ENCODE assay signal across 14 cellular contexts in genomic region chr2:25545899-25546298, GRCh38.
DNase-seq lines count a peak whose midpoint lies in the region; ATAC-seq and TF ChIP-seq lines count a peak whose summit lies in the region.
"Had no signal": no experiment of that assay in that cellular context is flagged by ENCODE, and none has a peak within 500 bp of the region (broad histone marks: within the 10 kb centered on the region; RNA-seq: fewer than 3 reads in every experiment).

No MANE protein-coding gene starts in this region.

- no peak overlapping the region for H3K27ac ChIP-seq in liver (ENCODE audit: low read depth in 1 of 2, low read length in 2 of 2)
- H3K27ac ChIP-seq: BLaER1 treated with 17β-estradiol and CSF1 and Interleukin-3, amounts not matched to agents 10 nM and 100 nM had no signal

- no peaks in the 10 kb centered on the region for H3K4me1 ChIP-seq in liver (ENCODE audit: control insufficient read depth in 4 of 4, insufficient read depth in 4 of 4, low read length in 3 of 4)

- ATAC-seq in activated T-cell treated with anti-CD3 and anti-CD28 coated beads, Interleukin-2, amount 50 U/mL, for 4 hours, result no peak
- no peak for ATAC-seq in HG02852 (IDR thresholded peaks at IDR 0.05; ENCODE audit: unreplicated experiment)
- ATAC-seq in GM18517 (IDR thresholded peaks at IDR 0.05; ENCODE audit: unreplicated experiment), result no peak

- no peak overlapping the region for H3K9ac ChIP-seq in liver (ENCODE audit: low read depth in 1 of 2, low read length in 2 of 2)
- H3K9ac ChIP-seq: BLaER1 treated with 17β-estradiol and CSF1 and Interleukin-3, amounts not matched to agents 10 nM and 100 nM had no signal

- H3K27me3 ChIP-seq in liver (ENCODE audit: control insufficient read depth in 4 of 4, insufficient read depth in 4 of 4, low read length in 3 of 4), result no peaks in the 10 kb centered on the region
- H3K27me3 ChIP-seq: BLaER1 treated with 17β-estradiol and CSF1 and Interleukin-3, amounts not matched to agents 10 nM and 100 nM had no signal

- H3K27ac Mint-ChIP-seq in activated T-cell treated with anti-CD3 and anti-CD28 coated beads, Interleukin-2, amount 50 U/mL, for 24 hours, result peak overlapping the region; percentile 12
- H3K27ac Mint-ChIP-seq: CD4-positive, CD25-positive, alpha-beta regulatory T cell had no signal

- no peaks in the 10 kb centered on the region for H3K9me3 ChIP-seq in liver (ENCODE audit: control insufficient read depth in 4 of 4, low read length in 3 of 4)

- DNase-seq in activated T-cell treated with anti-CD3 and anti-CD28 coated beads, Interleukin-2, amount 50 U/mL, for 24 hours, result no peak
- DNase-seq in activated T-cell treated with anti-CD3 and anti-CD28 coated beads, Interleukin-2, amount 50 U/mL, for 4 hours, result no peak
- DNase-seq in HuH-7.5 (ENCODE audit: low spot score), result peak; percentile 35
- DNase-seq in GF-D8 (lab: John Stamatoyannopoulos, UW), result no peak
- DNase-seq: ACHN; CD4-positive, CD25-positive, alpha-beta regulatory T cell; DMS79; EL; Kasumi-1; KBM-7 had no signal

- no peaks in the 10 kb centered on the region for H3K36me3 Mint-ChIP-seq in activated T-cell treated with anti-CD3 and anti-CD28 coated beads, Interleukin-2, amount 50 U/mL, for 24 hours (ENCODE audit: low read depth)
- peaks cover 2% of the 10 kb centered on the region for H3K36me3 Mint-ChIP-seq in activated T-cell treated with anti-CD3 and anti-CD28 coated beads, Interleukin-2, amount 50 U/mL, for 4 hours (ENCODE audit: insufficient read depth)

- no peak for TF ChIP-seq CTCF in liver (IDR thresholded peaks at IDR 0.05; ENCODE audit: low read depth, low read length, missing input control)

- no peak for TF ChIP-seq RAD21 in liver (IDR thresholded peaks at IDR 0.05)

- H3K9me3 Mint-ChIP-seq in activated T-cell treated with anti-CD3 and anti-CD28 coated beads, Interleukin-2, amount 50 U/mL, for 24 hours, result no peaks in the 10 kb centered on the region
- no peaks in the 10 kb centered on the region for H3K9me3 Mint-ChIP-seq in activated T-cell treated with anti-CD3 and anti-CD28 coated beads, Interleukin-2, amount 50 U/mL, for 4 hours
- H3K9me3 Mint-ChIP-seq: CD4-positive, CD25-positive, alpha-beta regulatory T cell had no signal

- no peak overlapping the region for H3K4me3 ChIP-seq in liver (ENCODE audit: low read depth in 1 of 3, low read length in 3 of 3)
- H3K4me3 ChIP-seq: BLaER1 treated with 17β-estradiol and CSF1 and Interleukin-3, amounts not matched to agents 10 nM and 100 nM had no signal

- 90% methylated on average over 4 of the region's 4 CpGs for WGBS in liver

- no peak overlapping the region for H3K4me3 Mint-ChIP-seq in activated T-cell treated with anti-CD3 and anti-CD28 coated beads, Interleukin-2, amount 50 U/mL, for 24 hours
- no peak overlapping the region for H3K4me3 Mint-ChIP-seq in activated T-cell treated with anti-CD3 and anti-CD28 coated beads, Interleukin-2, amount 50 U/mL, for 4 hours
- H3K4me3 Mint-ChIP-seq: CD4-positive, CD25-positive, alpha-beta regulatory T cell had no signal

- no peaks in the 10 kb centered on the region for H3K36me3 ChIP-seq in liver (ENCODE audit: control insufficient read depth in 4 of 4, insufficient read depth in 3 of 4, low read depth in 1 of 4, low read length in 3 of 4)
- H3K36me3 ChIP-seq: BLaER1 treated with 17β-estradiol and CSF1 and Interleukin-3, amounts not matched to agents 10 nM and 100 nM had no signal

- H3K27me3 Mint-ChIP-seq in activated T-cell treated with anti-CD3 and anti-CD28 coated beads, Interleukin-2, amount 50 U/mL, for 24 hours, result no peaks in the 10 kb centered on the region
- no peaks in the 10 kb centered on the region for H3K27me3 Mint-ChIP-seq in activated T-cell treated with anti-CD3 and anti-CD28 coated beads, Interleukin-2, amount 50 U/mL, for 4 hours (ENCODE audit: low read depth)
- H3K27me3 Mint-ChIP-seq: CD4-positive, CD25-positive, alpha-beta regulatory T cell had no signal

- H3K4me1 Mint-ChIP-seq in activated T-cell treated with anti-CD3 and anti-CD28 coated beads, Interleukin-2, amount 50 U/mL, for 24 hours (ENCODE audit: low read depth), result peaks cover 11% of the 10 kb centered on the region
- peaks cover 1% of the 10 kb centered on the region for H3K4me1 Mint-ChIP-seq in activated T-cell treated with anti-CD3 and anti-CD28 coated beads, Interleukin-2, amount 50 U/mL, for 4 hours (ENCODE audit: low read depth)
- H3K4me1 Mint-ChIP-seq: CD4-positive, CD25-positive, alpha-beta regulatory T cell had no signal

TF ChIP-seq in liver, 16 proteins besides CTCF, POLR2A, EP300 and RAD21:
- no peak for TF ChIP-seq TAF1 (conservative IDR thresholded peaks at IDR 0.05)
- peak; percentile 50 for TF ChIP-seq SP1 (IDR thresholded peaks at IDR 0.05)
- no peak for TF ChIP-seq YY1 (IDR thresholded peaks at IDR 0.05)
TF ChIP-seq in liver: peak in this region for 1.
